Comparison of ENCODE assay signal across 1 cellular context in the genomic region with DNA sequence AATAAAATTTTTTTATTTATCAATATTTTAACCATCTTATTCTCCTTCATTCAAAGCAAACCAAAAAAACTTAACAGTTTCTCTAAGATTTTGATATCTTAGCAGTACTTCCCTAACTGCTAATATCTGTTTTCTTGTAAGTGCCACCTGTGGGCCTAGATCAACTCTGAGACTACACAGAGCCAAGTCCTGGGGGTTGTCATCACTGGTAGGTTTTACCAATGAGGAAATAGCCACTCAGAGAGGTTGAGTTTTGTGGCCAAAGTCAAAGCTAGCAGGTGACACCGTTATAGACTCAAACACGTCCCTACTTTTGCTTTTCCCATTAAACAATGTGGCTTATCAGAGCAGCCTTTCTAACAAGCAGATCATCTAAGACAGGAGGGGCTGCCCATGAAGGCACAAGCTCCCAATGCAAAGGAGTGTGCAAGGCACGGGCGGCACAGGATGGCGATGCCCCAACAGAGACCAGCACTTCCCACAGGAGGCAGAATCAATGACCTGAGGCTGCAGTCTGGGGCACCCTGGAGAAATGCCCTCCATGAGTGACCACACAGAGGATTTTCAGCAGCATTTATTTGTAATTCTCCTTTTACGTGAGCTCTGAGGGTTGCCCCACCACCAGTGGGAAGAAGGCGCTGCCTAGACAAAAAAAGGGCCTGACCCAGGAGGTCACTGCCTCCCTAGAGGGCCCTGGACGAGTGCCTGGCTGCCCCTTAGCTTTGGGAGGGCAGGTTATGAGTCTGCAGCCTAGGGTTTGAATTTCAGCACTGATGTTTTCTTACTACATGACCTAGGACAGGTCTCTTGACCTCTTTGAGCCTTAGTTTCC.
TF ChIP-seq lines count a peak whose summit lies in the region.

No MANE protein-coding gene starts in this region.

TF ChIP-seq in HCT116, 20 proteins besides CTCF, POLR2A, EP300 and RAD21 (continued from another document):
- TF ChIP-seq TCF7L2 (IDR thresholded peaks at IDR 0.05; ENCODE audit: borderline replicate concordance, extremely low read depth, insufficient read depth, insufficient read length) (no peak), EZH2 (IDR thresholded peaks at IDR 0.05) (no peak), SP1 (IDR thresholded peaks at IDR 0.05; ENCODE audit: low read depth) (no peak), CEBPB (IDR thresholded peaks at IDR 0.05; ENCODE audit: low read depth) (no peak), POLR2AphosphoS5 (IDR thresholded peaks at IDR 0.05; ENCODE audit: low read depth, low read length) (no peak), ZNF274 (IDR thresholded peaks at IDR 0.05; ENCODE audit: low read depth, low read length) (no peak), JUND (IDR thresholded peaks at IDR 0.05) (no peak), CBX3 (IDR thresholded peaks at IDR 0.05; ENCODE audit: low read depth) (no peak), EZH2phosphoT487 (IDR thresholded peaks at IDR 0.05; ENCODE audit: borderline replicate concordance) (no peak)
- TF ChIP-seq, protein P1, sequence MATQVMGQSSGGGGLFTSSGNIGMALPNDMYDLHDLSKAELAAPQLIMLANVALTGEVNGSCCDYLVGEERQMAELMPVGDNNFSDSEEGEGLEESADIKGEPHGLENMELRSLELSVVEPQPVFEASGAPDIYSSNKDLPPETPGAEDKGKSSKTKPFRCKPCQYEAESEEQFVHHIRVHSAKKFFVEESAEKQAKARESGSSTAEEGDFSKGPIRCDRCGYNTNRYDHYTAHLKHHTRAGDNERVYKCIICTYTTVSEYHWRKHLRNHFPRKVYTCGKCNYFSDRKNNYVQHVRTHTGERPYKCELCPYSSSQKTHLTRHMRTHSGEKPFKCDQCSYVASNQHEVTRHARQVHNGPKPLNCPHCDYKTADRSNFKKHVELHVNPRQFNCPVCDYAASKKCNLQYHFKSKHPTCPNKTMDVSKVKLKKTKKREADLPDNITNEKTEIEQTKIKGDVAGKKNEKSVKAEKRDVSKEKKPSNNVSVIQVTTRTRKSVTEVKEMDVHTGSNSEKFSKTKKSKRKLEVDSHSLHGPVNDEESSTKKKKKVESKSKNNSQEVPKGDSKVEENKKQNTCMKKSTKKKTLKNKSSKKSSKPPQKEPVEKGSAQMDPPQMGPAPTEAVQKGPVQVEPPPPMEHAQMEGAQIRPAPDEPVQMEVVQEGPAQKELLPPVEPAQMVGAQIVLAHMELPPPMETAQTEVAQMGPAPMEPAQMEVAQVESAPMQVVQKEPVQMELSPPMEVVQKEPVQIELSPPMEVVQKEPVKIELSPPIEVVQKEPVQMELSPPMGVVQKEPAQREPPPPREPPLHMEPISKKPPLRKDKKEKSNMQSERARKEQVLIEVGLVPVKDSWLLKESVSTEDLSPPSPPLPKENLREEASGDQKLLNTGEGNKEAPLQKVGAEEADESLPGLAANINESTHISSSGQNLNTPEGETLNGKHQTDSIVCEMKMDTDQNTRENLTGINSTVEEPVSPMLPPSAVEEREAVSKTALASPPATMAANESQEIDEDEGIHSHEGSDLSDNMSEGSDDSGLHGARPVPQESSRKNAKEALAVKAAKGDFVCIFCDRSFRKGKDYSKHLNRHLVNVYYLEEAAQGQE (IDR thresholded peaks at IDR 0.05; ENCODE audit: low read depth), result no peak
- TF ChIP-seq, protein P2, sequence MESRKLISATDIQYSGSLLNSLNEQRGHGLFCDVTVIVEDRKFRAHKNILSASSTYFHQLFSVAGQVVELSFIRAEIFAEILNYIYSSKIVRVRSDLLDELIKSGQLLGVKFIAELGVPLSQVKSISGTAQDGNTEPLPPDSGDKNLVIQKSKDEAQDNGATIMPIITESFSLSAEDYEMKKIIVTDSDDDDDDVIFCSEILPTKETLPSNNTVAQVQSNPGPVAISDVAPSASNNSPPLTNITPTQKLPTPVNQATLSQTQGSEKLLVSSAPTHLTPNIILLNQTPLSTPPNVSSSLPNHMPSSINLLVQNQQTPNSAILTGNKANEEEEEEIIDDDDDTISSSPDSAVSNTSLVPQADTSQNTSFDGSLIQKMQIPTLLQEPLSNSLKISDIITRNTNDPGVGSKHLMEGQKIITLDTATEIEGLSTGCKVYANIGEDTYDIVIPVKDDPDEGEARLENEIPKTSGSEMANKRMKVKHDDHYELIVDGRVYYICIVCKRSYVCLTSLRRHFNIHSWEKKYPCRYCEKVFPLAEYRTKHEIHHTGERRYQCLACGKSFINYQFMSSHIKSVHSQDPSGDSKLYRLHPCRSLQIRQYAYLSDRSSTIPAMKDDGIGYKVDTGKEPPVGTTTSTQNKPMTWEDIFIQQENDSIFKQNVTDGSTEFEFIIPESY (IDR thresholded peaks at IDR 0.05; ENCODE audit: extremely low read depth, insufficient replicate concordance, low read length), result no peak
